Comparison of ENCODE assay signal across 2 cellular contexts in the genomic region with DNA sequence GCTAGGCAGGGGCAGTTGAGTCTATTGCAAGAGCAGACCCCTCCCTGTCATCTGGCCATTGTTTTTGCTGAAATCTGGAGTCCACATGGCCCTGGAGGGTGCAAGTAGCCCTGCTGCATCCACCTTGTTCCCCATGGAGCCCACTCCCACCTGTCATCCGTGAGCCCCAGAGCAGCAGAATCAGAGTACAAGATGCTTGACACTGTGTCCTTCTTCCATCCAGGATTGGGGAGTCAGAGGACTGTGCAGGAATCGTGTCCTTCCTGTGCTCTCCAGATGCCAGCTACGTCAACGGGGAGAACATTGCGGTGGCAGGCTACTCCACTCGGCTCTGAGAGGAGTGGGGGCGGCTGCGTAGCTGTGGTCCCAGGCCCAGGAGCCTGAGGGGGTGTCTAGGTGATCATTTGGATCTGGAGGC.
TF ChIP-seq lines count a peak whose summit lies in the region.

No MANE protein-coding gene starts in this region.

TF ChIP-seq in HepG2, 621 proteins besides CTCF, POLR2A, EP300 and RAD21 (continues in another document):
- TF ChIP-seq, protein P1, sequence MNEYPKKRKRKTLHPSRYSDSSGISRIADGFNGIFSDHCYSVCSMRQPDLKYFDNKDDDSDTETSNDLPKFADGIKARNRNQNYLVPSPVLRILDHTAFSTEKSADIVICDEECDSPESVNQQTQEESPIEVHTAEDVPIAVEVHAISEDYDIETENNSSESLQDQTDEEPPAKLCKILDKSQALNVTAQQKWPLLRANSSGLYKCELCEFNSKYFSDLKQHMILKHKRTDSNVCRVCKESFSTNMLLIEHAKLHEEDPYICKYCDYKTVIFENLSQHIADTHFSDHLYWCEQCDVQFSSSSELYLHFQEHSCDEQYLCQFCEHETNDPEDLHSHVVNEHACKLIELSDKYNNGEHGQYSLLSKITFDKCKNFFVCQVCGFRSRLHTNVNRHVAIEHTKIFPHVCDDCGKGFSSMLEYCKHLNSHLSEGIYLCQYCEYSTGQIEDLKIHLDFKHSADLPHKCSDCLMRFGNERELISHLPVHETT (CRISPR knock-in tag; conservative IDR thresholded peaks at IDR 0.05), result no peak
- TF ChIP-seq, protein P2, sequence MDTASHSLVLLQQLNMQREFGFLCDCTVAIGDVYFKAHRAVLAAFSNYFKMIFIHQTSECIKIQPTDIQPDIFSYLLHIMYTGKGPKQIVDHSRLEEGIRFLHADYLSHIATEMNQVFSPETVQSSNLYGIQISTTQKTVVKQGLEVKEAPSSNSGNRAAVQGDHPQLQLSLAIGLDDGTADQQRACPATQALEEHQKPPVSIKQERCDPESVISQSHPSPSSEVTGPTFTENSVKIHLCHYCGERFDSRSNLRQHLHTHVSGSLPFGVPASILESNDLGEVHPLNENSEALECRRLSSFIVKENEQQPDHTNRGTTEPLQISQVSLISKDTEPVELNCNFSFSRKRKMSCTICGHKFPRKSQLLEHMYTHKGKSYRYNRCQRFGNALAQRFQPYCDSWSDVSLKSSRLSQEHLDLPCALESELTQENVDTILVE (CRISPR knock-in tag; IDR thresholded peaks at IDR 0.05), result no peak
- TF ChIP-seq YEATS4 (CRISPR knock-in tag; IDR thresholded peaks at IDR 0.05; ENCODE audit: borderline replicate concordance) (no peak), NONO (IDR thresholded peaks at IDR 0.05) (no peak), NONO (CRISPR knock-in tag; conservative IDR thresholded peaks at IDR 0.05) (peak; percentile 16; the same call in 1 of the 2 replicates), ZNF746 (CRISPR knock-in tag; IDR thresholded peaks at IDR 0.05) (no peak), NR2F2 (IDR thresholded peaks at IDR 0.05; ENCODE audit: borderline replicate concordance, low read depth) (no peak), ZFX (CRISPR knock-in tag; IDR thresholded peaks at IDR 0.05; ENCODE audit: low read depth) (no peak)
- TF ChIP-seq, protein P3, sequence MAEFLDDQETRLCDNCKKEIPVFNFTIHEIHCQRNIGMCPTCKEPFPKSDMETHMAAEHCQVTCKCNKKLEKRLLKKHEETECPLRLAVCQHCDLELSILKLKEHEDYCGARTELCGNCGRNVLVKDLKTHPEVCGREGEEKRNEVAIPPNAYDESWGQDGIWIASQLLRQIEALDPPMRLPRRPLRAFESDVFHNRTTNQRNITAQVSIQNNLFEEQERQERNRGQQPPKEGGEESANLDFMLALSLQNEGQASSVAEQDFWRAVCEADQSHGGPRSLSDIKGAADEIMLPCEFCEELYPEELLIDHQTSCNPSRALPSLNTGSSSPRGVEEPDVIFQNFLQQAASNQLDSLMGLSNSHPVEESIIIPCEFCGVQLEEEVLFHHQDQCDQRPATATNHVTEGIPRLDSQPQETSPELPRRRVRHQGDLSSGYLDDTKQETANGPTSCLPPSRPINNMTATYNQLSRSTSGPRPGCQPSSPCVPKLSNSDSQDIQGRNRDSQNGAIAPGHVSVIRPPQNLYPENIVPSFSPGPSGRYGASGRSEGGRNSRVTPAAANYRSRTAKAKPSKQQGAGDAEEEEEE (CRISPR knock-in tag; IDR thresholded peaks at IDR 0.05; ENCODE audit: borderline replicate concordance), result no peak
- TF ChIP-seq, protein P4, sequence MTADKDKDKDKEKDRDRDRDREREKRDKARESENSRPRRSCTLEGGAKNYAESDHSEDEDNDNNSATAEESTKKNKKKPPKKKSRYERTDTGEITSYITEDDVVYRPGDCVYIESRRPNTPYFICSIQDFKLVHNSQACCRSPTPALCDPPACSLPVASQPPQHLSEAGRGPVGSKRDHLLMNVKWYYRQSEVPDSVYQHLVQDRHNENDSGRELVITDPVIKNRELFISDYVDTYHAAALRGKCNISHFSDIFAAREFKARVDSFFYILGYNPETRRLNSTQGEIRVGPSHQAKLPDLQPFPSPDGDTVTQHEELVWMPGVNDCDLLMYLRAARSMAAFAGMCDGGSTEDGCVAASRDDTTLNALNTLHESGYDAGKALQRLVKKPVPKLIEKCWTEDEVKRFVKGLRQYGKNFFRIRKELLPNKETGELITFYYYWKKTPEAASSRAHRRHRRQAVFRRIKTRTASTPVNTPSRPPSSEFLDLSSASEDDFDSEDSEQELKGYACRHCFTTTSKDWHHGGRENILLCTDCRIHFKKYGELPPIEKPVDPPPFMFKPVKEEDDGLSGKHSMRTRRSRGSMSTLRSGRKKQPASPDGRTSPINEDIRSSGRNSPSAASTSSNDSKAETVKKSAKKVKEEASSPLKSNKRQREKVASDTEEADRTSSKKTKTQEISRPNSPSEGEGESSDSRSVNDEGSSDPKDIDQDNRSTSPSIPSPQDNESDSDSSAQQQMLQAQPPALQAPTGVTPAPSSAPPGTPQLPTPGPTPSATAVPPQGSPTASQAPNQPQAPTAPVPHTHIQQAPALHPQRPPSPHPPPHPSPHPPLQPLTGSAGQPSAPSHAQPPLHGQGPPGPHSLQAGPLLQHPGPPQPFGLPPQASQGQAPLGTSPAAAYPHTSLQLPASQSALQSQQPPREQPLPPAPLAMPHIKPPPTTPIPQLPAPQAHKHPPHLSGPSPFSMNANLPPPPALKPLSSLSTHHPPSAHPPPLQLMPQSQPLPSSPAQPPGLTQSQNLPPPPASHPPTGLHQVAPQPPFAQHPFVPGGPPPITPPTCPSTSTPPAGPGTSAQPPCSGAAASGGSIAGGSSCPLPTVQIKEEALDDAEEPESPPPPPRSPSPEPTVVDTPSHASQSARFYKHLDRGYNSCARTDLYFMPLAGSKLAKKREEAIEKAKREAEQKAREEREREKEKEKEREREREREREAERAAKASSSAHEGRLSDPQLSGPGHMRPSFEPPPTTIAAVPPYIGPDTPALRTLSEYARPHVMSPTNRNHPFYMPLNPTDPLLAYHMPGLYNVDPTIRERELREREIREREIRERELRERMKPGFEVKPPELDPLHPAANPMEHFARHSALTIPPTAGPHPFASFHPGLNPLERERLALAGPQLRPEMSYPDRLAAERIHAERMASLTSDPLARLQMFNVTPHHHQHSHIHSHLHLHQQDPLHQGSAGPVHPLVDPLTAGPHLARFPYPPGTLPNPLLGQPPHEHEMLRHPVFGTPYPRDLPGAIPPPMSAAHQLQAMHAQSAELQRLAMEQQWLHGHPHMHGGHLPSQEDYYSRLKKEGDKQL (CRISPR knock-in tag; IDR thresholded peaks at IDR 0.05; ENCODE audit: low read depth), result no peak
- TF ChIP-seq, protein P5, sequence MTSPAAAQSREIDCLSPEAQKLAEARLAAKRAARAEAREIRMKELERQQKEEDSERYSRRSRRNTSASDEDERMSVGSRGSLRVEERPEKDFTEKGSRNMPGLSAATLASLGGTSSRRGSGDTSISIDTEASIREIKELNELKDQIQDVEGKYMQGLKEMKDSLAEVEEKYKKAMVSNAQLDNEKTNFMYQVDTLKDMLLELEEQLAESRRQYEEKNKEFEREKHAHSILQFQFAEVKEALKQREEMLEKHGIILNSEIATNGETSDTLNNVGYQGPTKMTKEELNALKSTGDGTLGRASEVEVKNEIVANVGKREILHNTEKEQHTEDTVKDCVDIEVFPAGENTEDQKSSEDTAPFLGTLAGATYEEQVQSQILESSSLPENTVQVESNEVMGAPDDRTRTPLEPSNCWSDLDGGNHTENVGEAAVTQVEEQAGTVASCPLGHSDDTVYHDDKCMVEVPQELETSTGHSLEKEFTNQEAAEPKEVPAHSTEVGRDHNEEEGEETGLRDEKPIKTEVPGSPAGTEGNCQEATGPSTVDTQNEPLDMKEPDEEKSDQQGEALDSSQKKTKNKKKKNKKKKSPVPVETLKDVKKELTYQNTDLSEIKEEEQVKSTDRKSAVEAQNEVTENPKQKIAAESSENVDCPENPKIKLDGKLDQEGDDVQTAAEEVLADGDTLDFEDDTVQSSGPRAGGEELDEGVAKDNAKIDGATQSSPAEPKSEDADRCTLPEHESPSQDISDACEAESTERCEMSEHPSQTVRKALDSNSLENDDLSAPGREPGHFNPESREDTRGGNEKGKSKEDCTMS (CRISPR knock-in tag; conservative IDR thresholded peaks at IDR 0.05), result no peak

TF ChIP-seq in K562, 482 proteins besides CTCF, POLR2A, EP300 and RAD21:
- TF ChIP-seq, protein P6, sequence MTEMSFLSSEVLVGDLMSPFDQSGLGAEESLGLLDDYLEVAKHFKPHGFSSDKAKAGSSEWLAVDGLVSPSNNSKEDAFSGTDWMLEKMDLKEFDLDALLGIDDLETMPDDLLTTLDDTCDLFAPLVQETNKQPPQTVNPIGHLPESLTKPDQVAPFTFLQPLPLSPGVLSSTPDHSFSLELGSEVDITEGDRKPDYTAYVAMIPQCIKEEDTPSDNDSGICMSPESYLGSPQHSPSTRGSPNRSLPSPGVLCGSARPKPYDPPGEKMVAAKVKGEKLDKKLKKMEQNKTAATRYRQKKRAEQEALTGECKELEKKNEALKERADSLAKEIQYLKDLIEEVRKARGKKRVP (CRISPR knock-in tag; IDR thresholded peaks at IDR 0.05), result no peak
- TF ChIP-seq, protein P7, sequence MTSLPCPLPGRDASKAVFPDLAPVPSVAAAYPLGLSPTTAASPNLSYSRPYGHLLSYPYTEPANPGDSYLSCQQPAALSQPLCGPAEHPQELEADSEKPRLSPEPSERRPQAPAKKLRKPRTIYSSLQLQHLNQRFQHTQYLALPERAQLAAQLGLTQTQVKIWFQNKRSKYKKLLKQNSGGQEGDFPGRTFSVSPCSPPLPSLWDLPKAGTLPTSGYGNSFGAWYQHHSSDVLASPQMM (CRISPR knock-in tag; IDR thresholded peaks at IDR 0.05), result no peak
- TF ChIP-seq, protein P8, sequence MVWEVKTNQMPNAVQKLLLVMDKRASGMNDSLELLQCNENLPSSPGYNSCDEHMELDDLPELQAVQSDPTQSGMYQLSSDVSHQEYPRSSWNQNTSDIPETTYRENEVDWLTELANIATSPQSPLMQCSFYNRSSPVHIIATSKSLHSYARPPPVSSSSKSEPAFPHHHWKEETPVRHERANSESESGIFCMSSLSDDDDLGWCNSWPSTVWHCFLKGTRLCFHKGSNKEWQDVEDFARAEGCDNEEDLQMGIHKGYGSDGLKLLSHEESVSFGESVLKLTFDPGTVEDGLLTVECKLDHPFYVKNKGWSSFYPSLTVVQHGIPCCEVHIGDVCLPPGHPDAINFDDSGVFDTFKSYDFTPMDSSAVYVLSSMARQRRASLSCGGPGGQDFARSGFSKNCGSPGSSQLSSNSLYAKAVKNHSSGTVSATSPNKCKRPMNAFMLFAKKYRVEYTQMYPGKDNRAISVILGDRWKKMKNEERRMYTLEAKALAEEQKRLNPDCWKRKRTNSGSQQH (CRISPR knock-in tag; IDR thresholded peaks at IDR 0.05), result no peak
- TF ChIP-seq, protein P9, sequence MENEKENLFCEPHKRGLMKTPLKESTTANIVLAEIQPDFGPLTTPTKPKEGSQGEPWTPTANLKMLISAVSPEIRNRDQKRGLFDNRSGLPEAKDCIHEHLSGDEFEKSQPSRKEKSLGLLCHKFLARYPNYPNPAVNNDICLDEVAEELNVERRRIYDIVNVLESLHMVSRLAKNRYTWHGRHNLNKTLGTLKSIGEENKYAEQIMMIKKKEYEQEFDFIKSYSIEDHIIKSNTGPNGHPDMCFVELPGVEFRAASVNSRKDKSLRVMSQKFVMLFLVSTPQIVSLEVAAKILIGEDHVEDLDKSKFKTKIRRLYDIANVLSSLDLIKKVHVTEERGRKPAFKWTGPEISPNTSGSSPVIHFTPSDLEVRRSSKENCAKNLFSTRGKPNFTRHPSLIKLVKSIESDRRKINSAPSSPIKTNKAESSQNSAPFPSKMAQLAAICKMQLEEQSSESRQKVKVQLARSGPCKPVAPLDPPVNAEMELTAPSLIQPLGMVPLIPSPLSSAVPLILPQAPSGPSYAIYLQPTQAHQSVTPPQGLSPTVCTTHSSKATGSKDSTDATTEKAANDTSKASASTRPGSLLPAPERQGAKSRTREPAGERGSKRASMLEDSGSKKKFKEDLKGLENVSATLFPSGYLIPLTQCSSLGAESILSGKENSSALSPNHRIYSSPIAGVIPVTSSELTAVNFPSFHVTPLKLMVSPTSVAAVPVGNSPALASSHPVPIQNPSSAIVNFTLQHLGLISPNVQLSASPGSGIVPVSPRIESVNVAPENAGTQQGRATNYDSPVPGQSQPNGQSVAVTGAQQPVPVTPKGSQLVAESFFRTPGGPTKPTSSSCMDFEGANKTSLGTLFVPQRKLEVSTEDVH (IDR thresholded peaks at IDR 0.05; ENCODE audit: low read depth, partially characterized antibody), result no peak
- TF ChIP-seq SMAD2 (IDR thresholded peaks at IDR 0.05; ENCODE audit: low read depth, low read length) (no peak), TAF15 (IDR thresholded peaks at IDR 0.05; ENCODE audit: low read depth, low read length) (no peak), TEAD4 (IDR thresholded peaks at IDR 0.05; ENCODE audit: low read length) (no peak), TEAD4 (CRISPR knock-in tag; IDR thresholded peaks at IDR 0.05; ENCODE audit: borderline replicate concordance) (no peak), XRCC5 (IDR thresholded peaks at IDR 0.05; ENCODE audit: low read depth, low read length) (no peak), NR3C1 (CRISPR knock-in tag; IDR thresholded peaks at IDR 0.05) (no peak), TCF7L2 (IDR thresholded peaks at IDR 0.05; ENCODE audit: low read depth, low read length) (no peak), IFI16 (CRISPR knock-in tag; IDR thresholded peaks at IDR 0.05) (no peak), ZNF3 (CRISPR knock-in tag; IDR thresholded peaks at IDR 0.05) (no peak), TBL1XR1 (IDR thresholded peaks at IDR 0.05; ENCODE audit: low read length in 2 of 2) (no peak), HDAC1 (IDR thresholded peaks at IDR 0.05) (no peak), ZNF644 (tag; IDR thresholded peaks at IDR 0.05; ENCODE audit: low read depth) (no peak), RHOXF2B (CRISPR knock-in tag; conservative IDR thresholded peaks at IDR 0.05) (no peak), GTF2E2 (tag; IDR thresholded peaks at IDR 0.05) (no peak), HEY1 (CRISPR knock-in tag; IDR thresholded peaks at IDR 0.05; ENCODE audit: borderline replicate concordance) (no peak)
- TF ChIP-seq, protein P10, sequence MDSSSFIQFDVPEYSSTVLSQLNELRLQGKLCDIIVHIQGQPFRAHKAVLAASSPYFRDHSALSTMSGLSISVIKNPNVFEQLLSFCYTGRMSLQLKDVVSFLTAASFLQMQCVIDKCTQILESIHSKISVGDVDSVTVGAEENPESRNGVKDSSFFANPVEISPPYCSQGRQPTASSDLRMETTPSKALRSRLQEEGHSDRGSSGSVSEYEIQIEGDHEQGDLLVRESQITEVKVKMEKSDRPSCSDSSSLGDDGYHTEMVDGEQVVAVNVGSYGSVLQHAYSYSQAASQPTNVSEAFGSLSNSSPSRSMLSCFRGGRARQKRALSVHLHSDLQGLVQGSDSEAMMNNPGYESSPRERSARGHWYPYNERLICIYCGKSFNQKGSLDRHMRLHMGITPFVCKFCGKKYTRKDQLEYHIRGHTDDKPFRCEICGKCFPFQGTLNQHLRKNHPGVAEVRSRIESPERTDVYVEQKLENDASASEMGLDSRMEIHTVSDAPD (CRISPR knock-in tag; IDR thresholded peaks at IDR 0.05), result no peak
- TF ChIP-seq, protein P11, sequence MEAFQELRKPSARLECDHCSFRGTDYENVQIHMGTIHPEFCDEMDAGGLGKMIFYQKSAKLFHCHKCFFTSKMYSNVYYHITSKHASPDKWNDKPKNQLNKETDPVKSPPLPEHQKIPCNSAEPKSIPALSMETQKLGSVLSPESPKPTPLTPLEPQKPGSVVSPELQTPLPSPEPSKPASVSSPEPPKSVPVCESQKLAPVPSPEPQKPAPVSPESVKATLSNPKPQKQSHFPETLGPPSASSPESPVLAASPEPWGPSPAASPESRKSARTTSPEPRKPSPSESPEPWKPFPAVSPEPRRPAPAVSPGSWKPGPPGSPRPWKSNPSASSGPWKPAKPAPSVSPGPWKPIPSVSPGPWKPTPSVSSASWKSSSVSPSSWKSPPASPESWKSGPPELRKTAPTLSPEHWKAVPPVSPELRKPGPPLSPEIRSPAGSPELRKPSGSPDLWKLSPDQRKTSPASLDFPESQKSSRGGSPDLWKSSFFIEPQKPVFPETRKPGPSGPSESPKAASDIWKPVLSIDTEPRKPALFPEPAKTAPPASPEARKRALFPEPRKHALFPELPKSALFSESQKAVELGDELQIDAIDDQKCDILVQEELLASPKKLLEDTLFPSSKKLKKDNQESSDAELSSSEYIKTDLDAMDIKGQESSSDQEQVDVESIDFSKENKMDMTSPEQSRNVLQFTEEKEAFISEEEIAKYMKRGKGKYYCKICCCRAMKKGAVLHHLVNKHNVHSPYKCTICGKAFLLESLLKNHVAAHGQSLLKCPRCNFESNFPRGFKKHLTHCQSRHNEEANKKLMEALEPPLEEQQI (IDR thresholded peaks at IDR 0.05), result no peak
TF ChIP-seq in K562: peak in this region for 0.
